ENCODE assay signal across 20 cellular contexts in genomic region chr18:59456657-59457056, GRCh38.
"Had no signal": no experiment of that assay in that cellular context is flagged by ENCODE, and none has a peak within 500 bp of the region (broad histone marks: within the 10 kb centered on the region; RNA-seq: fewer than 3 reads in every experiment).

No MANE protein-coding gene starts in this region.

- H3K4me3 ChIP-seq: MG63, PC-9, Peyer's patch, SJCRH30 had no signal

- H3K4me2 ChIP-seq: PC-9 had no signal

- H3K9me3 ChIP-seq: MG63, Peyer's patch, SJCRH30 had no signal

- ATAC-seq: Right ventricle myocardium inferior had no signal

- H3K27ac ChIP-seq: PC-9, Peyer's patch, SJCRH30 had no signal

- H3K36me3 ChIP-seq: Peyer's patch, SJCRH30 had no signal

- H2AFZ ChIP-seq: PC-9 had no signal

- DNase-seq: IMR-90, Karpas-422, KG1, MG63, NCI-H1092, NCI-H1436, NCI-H187, NCI-H2029, NCI-H2107, NCI-H2171, NCI-H226, NCI-H524, NCI-H748 treated with DMSO at 0.1 percent for 48 hours, OCI-M1, PC-9, Peyer's patch, SHP77 treated with DMSO at 0.1 percent for 48 hours, SJCRH30, T-helper 2 cell had no signal

- H3K4me1 ChIP-seq: Peyer's patch, SJCRH30 had no signal

- H3K27me3 ChIP-seq: MG63, Peyer's patch, SJCRH30 had no signal
